ENCODE assay signal across 1 cellular context in genomic region chr18:45825258-45825744, GRCh38.
TF ChIP-seq lines count a peak whose summit lies in the region.

SIGLEC15 (plus strand) TSS chr18:45825675; CDS start chr18:45825729, 54 bp downstream.

TF ChIP-seq in WTC11, 78 proteins besides CTCF, POLR2A, EP300 and RAD21 (continued from another document):
- TF ChIP-seq E2F4 (CRISPR knock-in tag; IDR thresholded peaks at IDR 0.05; ENCODE audit: borderline replicate concordance, low read depth): no peak
- TF ChIP-seq ZMAT4 (CRISPR knock-in tag; IDR thresholded peaks at IDR 0.05): no peak
- no peak for TF ChIP-seq USF1 (CRISPR knock-in tag; IDR thresholded peaks at IDR 0.05)
- no peak for TF ChIP-seq NR3C1 (CRISPR knock-in tag; conservative IDR thresholded peaks at IDR 0.05; ENCODE audit: low read depth)
- no peak for TF ChIP-seq NR2C2 (CRISPR knock-in tag; IDR thresholded peaks at IDR 0.05)
- TF ChIP-seq PRDM15 (CRISPR knock-in tag; IDR thresholded peaks at IDR 0.05): no peak
- no peak for TF ChIP-seq HMGXB4 (CRISPR knock-in tag; IDR thresholded peaks at IDR 0.05)
- no peak for TF ChIP-seq USF2 (CRISPR knock-in tag; IDR thresholded peaks at IDR 0.05)
TF ChIP-seq in WTC11: peak in this region for 0.
